Comparison of ENCODE assay signal across 1 cellular context in genomic region chr10:5412277-5412941, GRCh38.
TF ChIP-seq lines count a peak whose summit lies in the region.

Gene NET1 (plus strand): TSS chr10:5412557. CDS start chr10:5412693, 136 bp downstream.

TF ChIP-seq in HepG2, 621 proteins besides CTCF, POLR2A, EP300 and RAD21 (continued from another document and continues in another):
- no peak for TF ChIP-seq ZNF367 (CRISPR knock-in tag; IDR thresholded peaks at IDR 0.05; ENCODE audit: borderline replicate concordance)
- TF ChIP-seq TAF1 (CRISPR knock-in tag; IDR thresholded peaks at IDR 0.05): peak; percentile 43; the same call in 1 of the 2 replicates
- peak; percentile 34; the same call in 1 of the 2 replicates for TF ChIP-seq ZNF891 (CRISPR knock-in tag; IDR thresholded peaks at IDR 0.05)
- TF ChIP-seq NR2F6 (IDR thresholded peaks at IDR 0.05): no peak
- TF ChIP-seq NR2F6 (CRISPR knock-in tag; IDR thresholded peaks at IDR 0.05): no peak
- no peak for TF ChIP-seq ZEB1 (IDR thresholded peaks at IDR 0.05; ENCODE audit: insufficient replicate concordance, low read depth)
- TF ChIP-seq TEAD2 (CRISPR knock-in tag; IDR thresholded peaks at IDR 0.05): no peak
- no peak for TF ChIP-seq ZBTB33 (CRISPR knock-in tag; IDR thresholded peaks at IDR 0.05)
- TF ChIP-seq SMARCC2 (IDR thresholded peaks at IDR 0.05): no peak
- TF ChIP-seq REPIN1 (CRISPR knock-in tag; IDR thresholded peaks at IDR 0.05; ENCODE audit: borderline replicate concordance, low read depth): no peak
- no peak for TF ChIP-seq TFAP4 (IDR thresholded peaks at IDR 0.05; ENCODE audit: borderline replicate concordance, low read depth)
- no peak for TF ChIP-seq ZKSCAN1 (IDR thresholded peaks at IDR 0.05; ENCODE audit: low read length)
- no peak for TF ChIP-seq KLF11 (CRISPR knock-in tag; IDR thresholded peaks at IDR 0.05)
- no peak for TF ChIP-seq ZBTB38 (CRISPR knock-in tag; IDR thresholded peaks at IDR 0.05)
- no peak for TF ChIP-seq ZNF576 (CRISPR knock-in tag; IDR thresholded peaks at IDR 0.05)
- no peak for TF ChIP-seq ZNF674 (CRISPR knock-in tag; IDR thresholded peaks at IDR 0.05; ENCODE audit: low read depth)
- peak; percentile 99 for TF ChIP-seq SIN3A (IDR thresholded peaks at IDR 0.05; ENCODE audit: borderline replicate concordance, low read depth, low read length)
- no peak for TF ChIP-seq SP4 (CRISPR knock-in tag; IDR thresholded peaks at IDR 0.05)
- no peak for TF ChIP-seq ZNF567 (CRISPR knock-in tag; IDR thresholded peaks at IDR 0.05; ENCODE audit: borderline replicate concordance)
- no peak for TF ChIP-seq CCAR2 (optimal IDR thresholded peaks at IDR 0.05; ENCODE audit: low read depth, low read length)
- TF ChIP-seq PCBP2 (optimal IDR thresholded peaks at IDR 0.05; ENCODE audit: low read depth, low read length, poor library complexity, severe bottlenecking): no peak
- no peak for TF ChIP-seq CEBPB (IDR thresholded peaks at IDR 0.05; ENCODE audit: borderline replicate concordance, low read depth, low read length)
- no peak for TF ChIP-seq IKZF1 (IDR thresholded peaks at IDR 0.05)
- TF ChIP-seq ZIK1 (CRISPR knock-in tag; IDR thresholded peaks at IDR 0.05; ENCODE audit: borderline replicate concordance, low read depth): no peak
- no peak for TF ChIP-seq ZNF326 (CRISPR knock-in tag; IDR thresholded peaks at IDR 0.05; ENCODE audit: borderline replicate concordance)
- TF ChIP-seq NFAT5 (CRISPR knock-in tag; IDR thresholded peaks at IDR 0.05): no peak
- no peak for TF ChIP-seq BCL3 (CRISPR knock-in tag; IDR thresholded peaks at IDR 0.05)
- TF ChIP-seq GABPA (IDR thresholded peaks at IDR 0.05; ENCODE audit: low read depth, low read length): no peak
- TF ChIP-seq GABPA (CRISPR knock-in tag; IDR thresholded peaks at IDR 0.05; ENCODE audit: low read depth): no peak
- TF ChIP-seq, protein P1, sequence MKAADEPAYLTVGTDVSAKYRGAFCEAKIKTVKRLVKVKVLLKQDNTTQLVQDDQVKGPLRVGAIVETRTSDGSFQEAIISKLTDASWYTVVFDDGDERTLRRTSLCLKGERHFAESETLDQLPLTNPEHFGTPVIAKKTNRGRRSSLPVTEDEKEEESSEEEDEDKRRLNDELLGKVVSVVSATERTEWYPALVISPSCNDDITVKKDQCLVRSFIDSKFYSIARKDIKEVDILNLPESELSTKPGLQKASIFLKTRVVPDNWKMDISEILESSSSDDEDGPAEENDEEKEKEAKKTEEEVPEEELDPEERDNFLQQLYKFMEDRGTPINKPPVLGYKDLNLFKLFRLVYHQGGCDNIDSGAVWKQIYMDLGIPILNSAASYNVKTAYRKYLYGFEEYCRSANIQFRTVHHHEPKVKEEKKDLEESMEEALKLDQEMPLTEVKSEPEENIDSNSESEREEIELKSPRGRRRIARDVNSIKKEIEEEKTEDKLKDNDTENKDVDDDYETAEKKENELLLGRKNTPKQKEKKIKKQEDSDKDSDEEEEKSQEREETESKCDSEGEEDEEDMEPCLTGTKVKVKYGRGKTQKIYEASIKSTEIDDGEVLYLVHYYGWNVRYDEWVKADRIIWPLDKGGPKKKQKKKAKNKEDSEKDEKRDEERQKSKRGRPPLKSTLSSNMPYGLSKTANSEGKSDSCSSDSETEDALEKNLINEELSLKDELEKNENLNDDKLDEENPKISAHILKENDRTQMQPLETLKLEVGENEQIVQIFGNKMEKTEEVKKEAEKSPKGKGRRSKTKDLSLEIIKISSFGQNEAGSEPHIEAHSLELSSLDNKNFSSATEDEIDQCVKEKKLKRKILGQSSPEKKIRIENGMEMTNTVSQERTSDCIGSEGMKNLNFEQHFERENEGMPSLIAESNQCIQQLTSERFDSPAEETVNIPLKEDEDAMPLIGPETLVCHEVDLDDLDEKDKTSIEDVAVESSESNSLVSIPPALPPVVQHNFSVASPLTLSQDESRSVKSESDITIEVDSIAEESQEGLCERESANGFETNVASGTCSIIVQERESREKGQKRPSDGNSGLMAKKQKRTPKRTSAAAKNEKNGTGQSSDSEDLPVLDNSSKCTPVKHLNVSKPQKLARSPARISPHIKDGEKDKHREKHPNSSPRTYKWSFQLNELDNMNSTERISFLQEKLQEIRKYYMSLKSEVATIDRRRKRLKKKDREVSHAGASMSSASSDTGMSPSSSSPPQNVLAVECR (CRISPR knock-in tag; IDR thresholded peaks at IDR 0.05; ENCODE audit: borderline replicate concordance): peak; percentile 99
- TF ChIP-seq PTBP1 (IDR thresholded peaks at IDR 0.05; ENCODE audit: low read depth, low read length, poor library complexity, severe bottlenecking): no peak
- TF ChIP-seq ZNF430 (CRISPR knock-in tag; IDR thresholded peaks at IDR 0.05): no peak
- no peak for TF ChIP-seq ADNP (CRISPR knock-in tag; IDR thresholded peaks at IDR 0.05)
- TF ChIP-seq GABPB1 (CRISPR knock-in tag; IDR thresholded peaks at IDR 0.05): peak; percentile 76
- TF ChIP-seq ZNF232 (CRISPR knock-in tag; IDR thresholded peaks at IDR 0.05; ENCODE audit: borderline replicate concordance): no peak
- no peak for TF ChIP-seq HNF4A (CRISPR knock-in tag; IDR thresholded peaks at IDR 0.05)
- TF ChIP-seq NBN (conservative IDR thresholded peaks at IDR 0.05): no peak
- 0 out of 2 replicates have a peak, but pooled peaks have one; percentile 36 for TF ChIP-seq MYC (CRISPR knock-in tag; IDR thresholded peaks at IDR 0.05; ENCODE audit: borderline replicate concordance)
- TF ChIP-seq ZNF773 (CRISPR knock-in tag; IDR thresholded peaks at IDR 0.05; ENCODE audit: borderline replicate concordance): no peak
- no peak for TF ChIP-seq ZNF775 (CRISPR knock-in tag; IDR thresholded peaks at IDR 0.05; ENCODE audit: borderline replicate concordance)
- peak; percentile 90 for TF ChIP-seq YY1 (IDR thresholded peaks at IDR 0.05; ENCODE audit: insufficient read depth, insufficient replicate concordance, low read depth, low read length)
- TF ChIP-seq, protein P2, sequence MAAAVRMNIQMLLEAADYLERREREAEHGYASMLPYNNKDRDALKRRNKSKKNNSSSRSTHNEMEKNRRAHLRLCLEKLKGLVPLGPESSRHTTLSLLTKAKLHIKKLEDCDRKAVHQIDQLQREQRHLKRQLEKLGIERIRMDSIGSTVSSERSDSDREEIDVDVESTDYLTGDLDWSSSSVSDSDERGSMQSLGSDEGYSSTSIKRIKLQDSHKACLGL (CRISPR knock-in tag; IDR thresholded peaks at IDR 0.05): peak; percentile 54; the same call in 1 of the 2 replicates
- TF ChIP-seq ZNF512B (CRISPR knock-in tag; IDR thresholded peaks at IDR 0.05; ENCODE audit: borderline replicate concordance): no peak
- TF ChIP-seq KAT8 (CRISPR knock-in tag; IDR thresholded peaks at IDR 0.05): peak; percentile 63
- no peak for TF ChIP-seq SCMH1 (CRISPR knock-in tag; IDR thresholded peaks at IDR 0.05; ENCODE audit: borderline replicate concordance)
- TF ChIP-seq ZC3H4 (CRISPR knock-in tag; IDR thresholded peaks at IDR 0.05; ENCODE audit: borderline replicate concordance): no peak
- 0 out of 2 replicates have a peak, but pooled peaks have one; percentile 30 for TF ChIP-seq PCBP1 (IDR thresholded peaks at IDR 0.05; ENCODE audit: borderline replicate concordance, low read depth, low read length)
- TF ChIP-seq MIER2 (CRISPR knock-in tag; IDR thresholded peaks at IDR 0.05): no peak
- no peak for TF ChIP-seq SOX5 (CRISPR knock-in tag; IDR thresholded peaks at IDR 0.05; ENCODE audit: borderline replicate concordance)
- TF ChIP-seq, protein P3, sequence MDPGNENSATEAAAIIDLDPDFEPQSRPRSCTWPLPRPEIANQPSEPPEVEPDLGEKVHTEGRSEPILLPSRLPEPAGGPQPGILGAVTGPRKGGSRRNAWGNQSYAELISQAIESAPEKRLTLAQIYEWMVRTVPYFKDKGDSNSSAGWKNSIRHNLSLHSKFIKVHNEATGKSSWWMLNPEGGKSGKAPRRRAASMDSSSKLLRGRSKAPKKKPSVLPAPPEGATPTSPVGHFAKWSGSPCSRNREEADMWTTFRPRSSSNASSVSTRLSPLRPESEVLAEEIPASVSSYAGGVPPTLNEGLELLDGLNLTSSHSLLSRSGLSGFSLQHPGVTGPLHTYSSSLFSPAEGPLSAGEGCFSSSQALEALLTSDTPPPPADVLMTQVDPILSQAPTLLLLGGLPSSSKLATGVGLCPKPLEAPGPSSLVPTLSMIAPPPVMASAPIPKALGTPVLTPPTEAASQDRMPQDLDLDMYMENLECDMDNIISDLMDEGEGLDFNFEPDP (CRISPR knock-in tag; conservative IDR thresholded peaks at IDR 0.05): no peak
- no peak for TF ChIP-seq ZNF33B (CRISPR knock-in tag; IDR thresholded peaks at IDR 0.05)
